In the genomic region with DNA sequence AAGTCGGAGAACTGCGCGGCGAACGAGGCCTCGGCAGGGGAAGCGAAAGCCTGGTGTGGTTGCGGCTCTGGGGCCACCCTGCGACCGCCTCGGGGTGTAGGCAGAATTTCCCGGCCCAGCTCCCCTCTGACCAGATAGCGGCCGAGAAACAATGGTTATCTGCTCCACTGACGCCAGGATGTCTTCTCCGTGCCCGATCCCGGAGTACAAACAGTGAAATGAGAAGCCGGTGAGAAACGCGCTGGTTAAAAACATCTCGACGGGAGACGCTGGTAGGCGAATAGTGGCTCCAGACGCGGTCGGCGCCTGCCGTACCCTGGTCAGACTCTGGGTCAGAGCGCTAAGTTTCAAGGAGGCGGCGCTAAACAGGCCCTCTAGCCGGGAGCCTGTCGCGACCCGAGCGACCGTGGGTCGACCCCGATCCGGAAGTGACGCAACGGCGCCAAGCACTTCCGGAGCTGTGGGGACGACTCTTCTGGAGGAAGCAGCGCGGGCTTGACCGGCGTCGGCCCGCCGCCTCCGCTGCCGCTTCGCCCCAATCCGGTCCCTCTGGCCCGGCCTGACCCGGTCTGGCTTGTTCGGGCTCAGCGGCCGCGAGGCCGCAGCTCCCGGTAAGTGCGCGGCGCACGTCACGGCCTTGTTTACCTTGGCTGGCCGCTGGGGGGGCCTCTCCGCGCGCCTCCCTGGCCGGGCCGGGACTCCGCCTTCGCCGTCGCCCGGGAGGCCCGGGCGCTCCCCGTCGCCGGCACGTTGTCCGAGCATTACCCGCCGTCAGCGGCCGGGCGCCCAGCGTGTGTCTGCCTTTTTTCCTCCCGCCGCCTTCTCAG, we compare ENCODE assay signal across 1 cellular context.
A peak's percentile ranks its signal among the peaks of the same experiment; 100 is the strongest.
TF ChIP-seq lines count a peak whose summit lies in the region.

Gene ARIH2, plus strand, starts transcription at position 455 of the 827 bp plus-strand sequence. CDS start 8,717 bp downstream, outside the sequence.

TF ChIP-seq in HepG2, 621 proteins besides CTCF, POLR2A, EP300 and RAD21 (continued from another document and continues in another):
- TF ChIP-seq, protein P1, sequence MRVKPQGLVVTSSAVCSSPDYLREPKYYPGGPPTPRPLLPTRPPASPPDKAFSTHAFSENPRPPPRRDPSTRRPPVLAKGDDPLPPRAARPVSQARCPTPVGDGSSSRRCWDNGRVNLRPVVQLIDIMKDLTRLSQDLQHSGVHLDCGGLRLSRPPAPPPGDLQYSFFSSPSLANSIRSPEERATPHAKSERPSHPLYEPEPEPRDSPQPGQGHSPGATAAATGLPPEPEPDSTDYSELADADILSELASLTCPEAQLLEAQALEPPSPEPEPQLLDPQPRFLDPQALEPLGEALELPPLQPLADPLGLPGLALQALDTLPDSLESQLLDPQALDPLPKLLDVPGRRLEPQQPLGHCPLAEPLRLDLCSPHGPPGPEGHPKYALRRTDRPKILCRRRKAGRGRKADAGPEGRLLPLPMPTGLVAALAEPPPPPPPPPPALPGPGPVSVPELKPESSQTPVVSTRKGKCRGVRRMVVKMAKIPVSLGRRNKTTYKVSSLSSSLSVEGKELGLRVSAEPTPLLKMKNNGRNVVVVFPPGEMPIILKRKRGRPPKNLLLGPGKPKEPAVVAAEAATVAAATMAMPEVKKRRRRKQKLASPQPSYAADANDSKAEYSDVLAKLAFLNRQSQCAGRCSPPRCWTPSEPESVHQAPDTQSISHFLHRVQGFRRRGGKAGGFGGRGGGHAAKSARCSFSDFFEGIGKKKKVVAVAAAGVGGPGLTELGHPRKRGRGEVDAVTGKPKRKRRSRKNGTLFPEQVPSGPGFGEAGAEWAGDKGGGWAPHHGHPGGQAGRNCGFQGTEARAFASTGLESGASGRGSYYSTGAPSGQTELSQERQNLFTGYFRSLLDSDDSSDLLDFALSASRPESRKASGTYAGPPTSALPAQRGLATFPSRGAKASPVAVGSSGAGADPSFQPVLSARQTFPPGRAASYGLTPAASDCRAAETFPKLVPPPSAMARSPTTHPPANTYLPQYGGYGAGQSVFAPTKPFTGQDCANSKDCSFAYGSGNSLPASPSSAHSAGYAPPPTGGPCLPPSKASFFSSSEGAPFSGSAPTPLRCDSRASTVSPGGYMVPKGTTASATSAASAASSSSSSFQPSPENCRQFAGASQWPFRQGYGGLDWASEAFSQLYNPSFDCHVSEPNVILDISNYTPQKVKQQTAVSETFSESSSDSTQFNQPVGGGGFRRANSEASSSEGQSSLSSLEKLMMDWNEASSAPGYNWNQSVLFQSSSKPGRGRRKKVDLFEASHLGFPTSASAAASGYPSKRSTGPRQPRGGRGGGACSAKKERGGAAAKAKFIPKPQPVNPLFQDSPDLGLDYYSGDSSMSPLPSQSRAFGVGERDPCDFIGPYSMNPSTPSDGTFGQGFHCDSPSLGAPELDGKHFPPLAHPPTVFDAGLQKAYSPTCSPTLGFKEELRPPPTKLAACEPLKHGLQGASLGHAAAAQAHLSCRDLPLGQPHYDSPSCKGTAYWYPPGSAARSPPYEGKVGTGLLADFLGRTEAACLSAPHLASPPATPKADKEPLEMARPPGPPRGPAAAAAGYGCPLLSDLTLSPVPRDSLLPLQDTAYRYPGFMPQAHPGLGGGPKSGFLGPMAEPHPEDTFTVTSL (CRISPR knock-in tag; IDR thresholded peaks at IDR 0.05; ENCODE audit: borderline replicate concordance), result peak; percentile 41; the same call in 1 of the 2 replicates
- TF ChIP-seq, protein P2, sequence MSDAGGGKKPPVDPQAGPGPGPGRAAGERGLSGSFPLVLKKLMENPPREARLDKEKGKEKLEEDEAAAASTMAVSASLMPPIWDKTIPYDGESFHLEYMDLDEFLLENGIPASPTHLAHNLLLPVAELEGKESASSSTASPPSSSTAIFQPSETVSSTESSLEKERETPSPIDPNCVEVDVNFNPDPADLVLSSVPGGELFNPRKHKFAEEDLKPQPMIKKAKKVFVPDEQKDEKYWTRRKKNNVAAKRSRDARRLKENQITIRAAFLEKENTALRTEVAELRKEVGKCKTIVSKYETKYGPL (CRISPR knock-in tag; IDR thresholded peaks at IDR 0.05), result no peak
- peak; percentile 43; the same call in 1 of the 2 replicates for TF ChIP-seq ZNF619 (CRISPR knock-in tag; IDR thresholded peaks at IDR 0.05)
- TF ChIP-seq ZNF792 (CRISPR knock-in tag; IDR thresholded peaks at IDR 0.05), result 0 out of 2 replicates have a peak, but pooled peaks have one; percentile 26
- TF ChIP-seq, protein P3, sequence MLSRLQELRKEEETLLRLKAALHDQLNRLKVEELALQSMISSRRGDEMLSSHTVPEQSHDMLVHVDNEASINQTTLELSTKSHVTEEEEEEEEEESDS (CRISPR knock-in tag; IDR thresholded peaks at IDR 0.05; ENCODE audit: borderline replicate concordance), result no peak
- TF ChIP-seq EED (CRISPR knock-in tag; IDR thresholded peaks at IDR 0.05), result peak; percentile 56; the same call in 1 of the 2 replicates
- TF ChIP-seq HMGXB4 (CRISPR knock-in tag; IDR thresholded peaks at IDR 0.05; ENCODE audit: borderline replicate concordance in 1 of 2, low read depth in 1 of 2), result peak; percentile 76 to 79
- TF ChIP-seq AHR (CRISPR knock-in tag; IDR thresholded peaks at IDR 0.05), result 0 out of 2 replicates have a peak, but pooled peaks have one; percentile 22
- TF ChIP-seq CHD2 (IDR thresholded peaks at IDR 0.05; ENCODE audit: low read depth, low read length), result 0 out of 2 replicates have a peak, but pooled peaks have one; percentile 48
- no peak for TF ChIP-seq ZNF589 (CRISPR knock-in tag; conservative IDR thresholded peaks at IDR 0.05)
- peak; percentile 34; the same call in 1 of the 2 replicates for TF ChIP-seq ZNF275 (CRISPR knock-in tag; IDR thresholded peaks at IDR 0.05; ENCODE audit: borderline replicate concordance)
- TF ChIP-seq ZNF274 (CRISPR knock-in tag; IDR thresholded peaks at IDR 0.05), result peak; percentile 13; the same call in 1 of the 2 replicates
- TF ChIP-seq GATAD1 (CRISPR knock-in tag; IDR thresholded peaks at IDR 0.05), result peak; percentile 89
- TF ChIP-seq SRSF1 (optimal IDR thresholded peaks at IDR 0.05; ENCODE audit: low read depth, low read length), result peak; percentile 37
- TF ChIP-seq ELF4 (CRISPR knock-in tag; IDR thresholded peaks at IDR 0.05; ENCODE audit: borderline replicate concordance), result 0 out of 2 replicates have a peak, but pooled peaks have one; percentile 51
- TF ChIP-seq NAIF1 (CRISPR knock-in tag; IDR thresholded peaks at IDR 0.05; ENCODE audit: borderline replicate concordance), result 0 out of 2 replicates have a peak, but pooled peaks have one; percentile 32
- peak; percentile 87 for TF ChIP-seq ZNF766 (CRISPR knock-in tag; IDR thresholded peaks at IDR 0.05; ENCODE audit: borderline replicate concordance)
- peak; percentile 93 for TF ChIP-seq GABPA (IDR thresholded peaks at IDR 0.05; ENCODE audit: low read depth, low read length)
- TF ChIP-seq GABPA (CRISPR knock-in tag; IDR thresholded peaks at IDR 0.05; ENCODE audit: low read depth), result peak; percentile 94
- peak; percentile 67 for TF ChIP-seq ZBTB43 (CRISPR knock-in tag; conservative IDR thresholded peaks at IDR 0.05)
- TF ChIP-seq TGIF2 (CRISPR knock-in tag; IDR thresholded peaks at IDR 0.05), result peak; percentile 9; the same call in 1 of the 2 replicates
- peak; percentile 68 for TF ChIP-seq HDAC1 (CRISPR knock-in tag; IDR thresholded peaks at IDR 0.05)
- TF ChIP-seq HNF1A (IDR thresholded peaks at IDR 0.05; ENCODE audit: low read depth), result no peak
- TF ChIP-seq HNF1A (CRISPR knock-in tag; IDR thresholded peaks at IDR 0.05; ENCODE audit: borderline replicate concordance), result peak; percentile 13; the same call in 1 of the 2 replicates
- no peak for TF ChIP-seq GRHL1 (CRISPR knock-in tag; conservative IDR thresholded peaks at IDR 0.05)
- 0 out of 2 replicates have a peak, but pooled peaks have one; percentile 19 for TF ChIP-seq HBP1 (CRISPR knock-in tag; IDR thresholded peaks at IDR 0.05; ENCODE audit: low read depth)
- peak; percentile 84 for TF ChIP-seq ZNF567 (CRISPR knock-in tag; IDR thresholded peaks at IDR 0.05; ENCODE audit: borderline replicate concordance)
- no peak for TF ChIP-seq IKZF4 (CRISPR knock-in tag; IDR thresholded peaks at IDR 0.05; ENCODE audit: borderline replicate concordance, low read depth, not compliant biosample characterization)
